Comparison of ENCODE assay signal across 9 cellular contexts in the genomic region with DNA sequence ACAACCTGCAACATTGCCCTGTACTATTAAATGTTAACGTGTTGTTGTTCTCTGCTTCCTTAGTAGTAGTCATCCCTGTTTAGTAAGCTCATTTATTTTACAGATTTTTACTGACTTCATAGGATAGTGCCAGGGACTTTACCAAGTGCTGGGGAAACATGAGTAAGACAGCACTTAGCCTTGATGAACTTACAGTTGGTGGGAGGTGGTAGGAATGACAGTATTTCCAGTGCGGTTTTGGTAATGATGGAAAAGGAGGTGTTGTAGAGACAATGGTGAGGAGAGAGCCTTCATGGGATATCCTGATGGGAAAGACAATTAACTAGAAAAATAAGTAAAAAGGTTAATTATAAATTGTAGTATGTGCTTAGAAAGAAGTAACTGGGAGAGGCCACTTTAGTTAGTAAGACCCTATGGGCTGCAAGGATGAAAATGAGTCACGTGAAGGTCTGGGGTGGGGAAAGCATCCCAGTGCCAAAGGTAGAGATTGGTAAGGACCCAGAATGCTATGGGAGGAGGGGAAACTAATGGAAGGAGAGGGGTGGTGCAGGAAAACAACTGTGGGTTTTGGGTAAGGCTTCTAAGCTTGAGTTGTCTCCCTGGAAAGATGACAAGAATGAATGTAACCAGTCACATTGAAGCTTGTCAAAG. TPM values are rescaled to one million over a fixed set of nuclear protein-coding genes. Genes with fewer than 3 reads are reported as not detected.
DNase-seq lines count a peak whose midpoint lies in the region; ATAC-seq, FAIRE-seq and TF ChIP-seq lines count a peak whose summit lies in the region.
"Had no signal": no experiment of that assay in that cellular context is flagged by ENCODE, and none has a peak within 500 bp of the region (broad histone marks: within the 10 kb centered on the region; RNA-seq: fewer than 3 reads in every experiment).

No MANE protein-coding gene starts in this region.

- no peaks in the 10 kb centered on the region for H3K27me3 ChIP-seq in AG04450 (ENCODE audit: control insufficient read depth, insufficient read depth, low read length)

- in situ Hi-C loops in astrocyte of the spinal cord (cut with HindIII; ENCODE audit: low sequenced_read_pairs) (no loop called here), KBM-7 (cut with MboI; ENCODE audit: low pct_unique_long_range_greater_than_20kb, low sequenced_read_pairs) (no loop called here)

- no peak for TF ChIP-seq POLR2A in H54 (IDR thresholded peaks at IDR 0.05; ENCODE audit: low read depth, low read length)

- CTCF ChIA-PET in AG04450 (lab: Charles Lee), result interaction anchor here (0.6 to 5.8 kb wide), 5 partner anchors 9 to 176 kb away, joined by 3 to 31 read pairs (median 14); no protein-coding TSS in a partner anchor

- H3K4me3 ChIP-seq in AG04450 (ENCODE audit: low read depth, low read length) (peak overlapping the region; percentile 85), astrocyte of the spinal cord (ENCODE audit: low read depth, low read length) (peak overlapping the region; percentile 98), mesodermal cell (ENCODE audit: extremely low read depth, insufficient read depth, low read length, poor library complexity, severe bottlenecking) (peak overlapping the region; percentile 75)

- FAIRE-seq in H54 (lab: Jason Lieb, UNC), result peak; percentile 27
- FAIRE-seq: frontal cortex had no signal

- POLR2A ChIA-PET in AG04450 (lab: Yijun Ruan, JAX), result no interaction called here

- peaks cover 7% of the 10 kb centered on the region for H3K4me1 ChIP-seq in mesodermal cell (ENCODE audit: control insufficient read depth, insufficient read depth, low read length, poor library complexity, severe bottlenecking)

- TF ChIP-seq CTCF in AG04450 (IDR thresholded peaks at IDR 0.05; ENCODE audit: low read depth, low read length) (no peak), astrocyte of the spinal cord (IDR thresholded peaks at IDR 0.05; ENCODE audit: low read depth, low read length) (no peak)

- no peak overlapping the region for H3K27ac ChIP-seq in AG04450 (ENCODE audit: low read depth, low read length)
- H3K27ac ChIP-seq in mesodermal cell (ENCODE audit: low read depth, low read length, severe bottlenecking), result no peak overlapping the region

- H3K36me3 ChIP-seq in mesodermal cell (ENCODE audit: control insufficient read depth, insufficient read depth, low read length), result no peaks in the 10 kb centered on the region

- DNase-seq in AG04450 (ENCODE audit: low read depth, low spot score) (no peak), H54 (ENCODE audit: insufficient read length, low spot score) (no peak), astrocyte of the spinal cord (ENCODE audit: low read depth, low spot score) (no peak), putamen (ENCODE audit: low spot score) (no peak), GM19238 (ENCODE audit: insufficient read length, low spot score) (no peak), KBM-7 (no peak)

- no peak for ATAC-seq in GM21619 (IDR thresholded peaks at IDR 0.05; ENCODE audit: unreplicated experiment)

- H3K9me3 ChIP-seq in AG04450 (ENCODE audit: control insufficient read depth, insufficient read depth, low read length), result no peaks in the 10 kb centered on the region
- H3K9me3 ChIP-seq in mesodermal cell (ENCODE audit: control insufficient read depth, low read length), result no peaks in the 10 kb centered on the region

- 33 to 38% methylated on average over 1 to 2 of the region's 3 CpGs for WGBS in mesodermal cell (ENCODE audit: insufficient coverage in 2 of 2), 2 experiments

RNA-seq across cellular contexts. Expression of gene RLF, which starts 1.7 kb away (rescaled TPM):
- polyA plus RNA-seq in AG04450 (2011; rRNA removed), result 7.4 and 11.0 TPM in 2 replicates
- polyA minus RNA-seq in AG04450 (2011; rRNA and poly(A)+ RNA removed), result 8.8 and 19.5 TPM in 2 replicates
- polyA plus RNA-seq in mesodermal cell (2013, experiment 1 of 2), result 16.8 TPM
- polyA plus RNA-seq in mesodermal cell (2013, experiment 2 of 2), result 18.1 TPM
